ENCODE assay signal across 12 cellular contexts in genomic region chr2:196149926-196150325, GRCh38. TPM values are rescaled to one million over a fixed set of nuclear protein-coding genes. Genes with fewer than 3 reads are reported as not detected.
DNase-seq lines count a peak whose midpoint lies in the region; ATAC-seq and TF ChIP-seq lines count a peak whose summit lies in the region.
"Had no signal": no experiment of that assay in that cellular context is flagged by ENCODE, and none has a peak within 500 bp of the region (broad histone marks: within the 10 kb centered on the region; RNA-seq: fewer than 3 reads in every experiment).

No MANE protein-coding gene starts in this region.

- H3K36me3 Mint-ChIP-seq in CD14-positive monocyte = peaks cover 76 to 93% of the 10 kb centered on the region in 2 donors
- peaks cover 88% of the 10 kb centered on the region for H3K36me3 Mint-ChIP-seq in activated CD8-positive, alpha-beta T cell treated with anti-CD3 and anti-CD28 coated beads for 36 hours (ENCODE audit: low read depth)

- intact Hi-C loops in CD14-positive monocyte (cut with micrococcal nuclease) = no loop called here
- intact Hi-C loops in activated CD8-positive, alpha-beta T cell treated with anti-CD3 and anti-CD28 coated beads for 36 hours (cut with micrococcal nuclease) = loop anchor here (5.0 kb wide), 2 partner anchors 73 to 127 kb away; no protein-coding TSS in a partner anchor

- H3K27me3 Mint-ChIP-seq in CD14-positive monocyte (ENCODE audit: low read depth in 3 of 3) = peaks cover 0 to 4% (median 0%) of the 10 kb centered on the region in 3 donors
- H3K27me3 Mint-ChIP-seq in activated CD8-positive, alpha-beta T cell treated with anti-CD3 and anti-CD28 coated beads for 36 hours = no peaks in the 10 kb centered on the region

- ATAC-seq in GM18867 (IDR thresholded peaks at IDR 0.05; ENCODE audit: unreplicated experiment) (peak; percentile 55), HG03066 (IDR thresholded peaks at IDR 0.05; ENCODE audit: low read depth, unreplicated experiment) (peak; percentile 50)
- ATAC-seq in activated CD8-positive, alpha-beta T cell treated with anti-CD3 and anti-CD28 coated beads for 36 hours = peak; percentile 14

- TF ChIP-seq CTCF in CD14-positive monocyte (IDR thresholded peaks at IDR 0.05) = no peak
- TF ChIP-seq CTCF in activated CD8-positive, alpha-beta T cell treated with anti-CD3 and anti-CD28 coated beads for 36 hours (IDR thresholded peaks at IDR 0.05) = no peak

- H3K4me3 Mint-ChIP-seq in CD14-positive monocyte = no peak overlapping the region
- H3K4me3 Mint-ChIP-seq in activated CD8-positive, alpha-beta T cell treated with anti-CD3 and anti-CD28 coated beads for 36 hours = peak overlapping the region; percentile 57

- DNase-seq in CD14-positive monocyte (ENCODE audit: low spot score) = no peak
- no peak for DNase-seq in activated CD8-positive, alpha-beta T cell treated with anti-CD3 and anti-CD28 coated beads for 36 hours
- DNase-seq in glomerular visceral epithelial cell (ENCODE audit: extremely low spot score) = no peak
- DNase-seq in effector CD4-positive, alpha-beta T cell = no peak
- no peak for DNase-seq in globus pallidus (ENCODE audit: low spot score)
- DNase-seq in COLO829 (ENCODE audit: low spot score) = no peak
- DNase-seq: activated CD4-positive, alpha-beta T cell treated with anti-CD3 and anti-CD28 coated beads for 1 hour; Calu3; cerebellar nuclear complex; head of caudate nucleus had no signal

- H3K4me1 Mint-ChIP-seq in CD14-positive monocyte = peaks cover 43% of the 10 kb centered on the region
- H3K4me1 Mint-ChIP-seq in activated CD8-positive, alpha-beta T cell treated with anti-CD3 and anti-CD28 coated beads for 36 hours (ENCODE audit: low read depth) = peaks cover 83% of the 10 kb centered on the region

- H3K9me3 Mint-ChIP-seq in CD14-positive monocyte = no peaks in the 10 kb centered on the region
- peaks cover 13% of the 10 kb centered on the region for H3K9me3 Mint-ChIP-seq in activated CD8-positive, alpha-beta T cell treated with anti-CD3 and anti-CD28 coated beads for 36 hours

- CTCF ChIA-PET in activated CD8-positive, alpha-beta T cell treated with anti-CD3 and anti-CD28 coated beads for 36 hours (lab: Charles Lee) = interaction anchor here (1.0 to 1.6 kb wide), 5 partner anchors 10 to 187 kb away, joined by 3 to 6 read pairs (median 3); no protein-coding TSS in a partner anchor

- POLR2A ChIA-PET in activated CD8-positive, alpha-beta T cell treated with anti-CD3 and anti-CD28 coated beads for 36 hours (lab: Charles Lee) = interaction anchor here (0.6 to 7.6 kb wide), 7 partner anchors 10 to 110 kb away, joined by 3 to 97 read pairs (median 4); partner anchors contain the start of gene STK17B

- peak overlapping the region; percentile 59 to 89 (median 80) for H3K27ac Mint-ChIP-seq in CD14-positive monocyte
- H3K27ac Mint-ChIP-seq in activated CD8-positive, alpha-beta T cell treated with anti-CD3 and anti-CD28 coated beads for 36 hours = peak overlapping the region; percentile 91

RNA-seq across cellular contexts. Expression of gene STK17B, which starts 21.5 kb away (rescaled TPM):
- polyA plus RNA-seq in CD14-positive monocyte = 100 to 1,000 TPM; 171 to 244 TPM
- total RNA-seq in activated CD8-positive, alpha-beta T cell treated with anti-CD3 and anti-CD28 coated beads for 36 hours = 100 to 1,000 TPM; 237 to 250 TPM
